Comparison of ENCODE assay signal across 10 cellular contexts in genomic region chr10:8332730-8333111, GRCh38.
DNase-seq lines count a peak whose midpoint lies in the region; ATAC-seq, FAIRE-seq and TF ChIP-seq lines count a peak whose summit lies in the region.
"Had no signal": no experiment of that assay in that cellular context is flagged by ENCODE, and none has a peak within 500 bp of the region (broad histone marks: within the 10 kb centered on the region; RNA-seq: fewer than 3 reads in every experiment).

No MANE protein-coding gene starts in this region.

- peaks cover 20% of the 10 kb centered on the region for H3K4me1 Mint-ChIP-seq in activated naive CD4-positive, alpha-beta T cell treated with anti-CD3 and anti-CD28 coated beads for 36 hours (ENCODE audit: low read depth)

- intact Hi-C loops in activated naive CD4-positive, alpha-beta T cell treated with anti-CD3 and anti-CD28 coated beads for 36 hours (cut with micrococcal nuclease) = loop anchor here (2.0 to 5.0 kb wide), 6 partner anchors 18 to 280 kb away; no protein-coding TSS in a partner anchor

- peaks cover 13% of the 10 kb centered on the region for H3K27me3 Mint-ChIP-seq in activated naive CD4-positive, alpha-beta T cell treated with anti-CD3 and anti-CD28 coated beads for 36 hours (ENCODE audit: low read depth)

- no peak overlapping the region for H3K9ac ChIP-seq in keratinocyte (ENCODE audit: control insufficient read depth, extremely low read depth, insufficient read depth, low read length)

- H3K4me2 ChIP-seq in keratinocyte (ENCODE audit: control insufficient read depth, extremely low read depth, insufficient read depth, low read depth, low read length) = peak overlapping the region; percentile 79

- H3K36me3 ChIP-seq in keratinocyte (ENCODE audit: control insufficient read depth in 2 of 2, extremely low read depth in 1 of 2, insufficient read depth in 2 of 2, low read length in 2 of 2) (no peaks in the 10 kb centered on the region), thoracic aorta (no peaks in the 10 kb centered on the region)
- H3K36me3 ChIP-seq: ovary had no signal

- H3K9me1 ChIP-seq in keratinocyte (ENCODE audit: control insufficient read depth, extremely low read depth, insufficient read depth, low read length) = no peaks in the 10 kb centered on the region

- no peak for DNase-seq in activated naive CD4-positive, alpha-beta T cell treated with anti-CD3 and anti-CD28 coated beads for 36 hours
- DNase-seq in activated naive CD4-positive, alpha-beta T cell (lab: John Stamatoyannopoulos, UW) = no peak
- no peak for DNase-seq in activated naive CD4-positive, alpha-beta T cell treated with anti-CD3 and anti-CD28 coated beads, Interleukin-2, amount 50 U/mL, for 72 hours (ENCODE audit: low spot score in 2 of 2)
- DNase-seq in keratinocyte (ENCODE audit: low read depth, low spot score) (no peak), thoracic aorta (ENCODE audit: low spot score) (no peak), D721Med (ENCODE audit: insufficient read length, low spot score) (no peak)

- H3K4me1 ChIP-seq in keratinocyte (ENCODE audit: control insufficient read depth, extremely low read depth, insufficient read depth, low read length) (peaks cover 8% of the 10 kb centered on the region), thoracic aorta (ENCODE audit: control insufficient read depth in 1 of 2, low read depth in 2 of 2) (peaks cover 0 to 7% of the 10 kb centered on the region in 2 donors)

- CTCF ChIA-PET in activated naive CD4-positive, alpha-beta T cell treated with anti-CD3 and anti-CD28 coated beads for 36 hours (lab: Charles Lee) = interaction anchor here (1.0 kb wide), 1 partner anchor 9 kb away, joined by 3 read pairs; no protein-coding TSS in a partner anchor

- H2AFZ ChIP-seq in keratinocyte (ENCODE audit: control insufficient read depth, low read length) = peak overlapping the region; percentile 68

- H3K27me3 ChIP-seq in keratinocyte (ENCODE audit: control insufficient read depth, extremely low read depth, insufficient read depth, low read length) (no peaks in the 10 kb centered on the region), thoracic aorta (replicated peaks; ENCODE audit: insufficient read depth) (no peaks in the 10 kb centered on the region)
- H3K27me3 ChIP-seq: ovary had no signal

- no peaks in the 10 kb centered on the region for H3K9me3 Mint-ChIP-seq in activated naive CD4-positive, alpha-beta T cell treated with anti-CD3 and anti-CD28 coated beads for 36 hours
- H3K9me3 Mint-ChIP-seq in activated naive CD4-positive, alpha-beta T cell treated with anti-CD3 and anti-CD28 coated beads, Interleukin-2, amount 50 U/mL, for 72 hours = no peaks in the 10 kb centered on the region

- no peaks in the 10 kb centered on the region for H4K20me1 ChIP-seq in keratinocyte (ENCODE audit: control insufficient read depth, extremely low read depth, insufficient read depth, low read length)

- H3K9me3 ChIP-seq in keratinocyte (ENCODE audit: control insufficient read depth, low read depth, low read length) (no peaks in the 10 kb centered on the region), thoracic aorta (no peaks in the 10 kb centered on the region)
- H3K9me3 ChIP-seq: ovary had no signal

- FAIRE-seq in keratinocyte (lab: Jason Lieb, UNC) (no peak), D721Med (lab: Jason Lieb, UNC) (no peak)

- TF ChIP-seq CTCF in keratinocyte (optimal IDR thresholded peaks at IDR 0.05 in 1 of 3, IDR thresholded peaks at IDR 0.05 in 1 of 3, conservative IDR thresholded peaks at IDR 0.05 in 1 of 3; ENCODE audit: extremely low read depth in 1 of 3, insufficient read depth in 2 of 3, low read length in 3 of 3) (no peak), thoracic aorta (IDR thresholded peaks at IDR 0.05) (no peak), D721Med (IDR thresholded peaks at IDR 0.05; ENCODE audit: insufficient read depth, missing control alignments) (no peak)

- ATAC-seq in activated naive CD4-positive, alpha-beta T cell treated with anti-CD3 and anti-CD28 coated beads, Interleukin-2, amount 50 U/mL, for 72 hours = no peak
- ATAC-seq in thoracic aorta (ENCODE audit: insufficient number of reproducible peaks, low FRiP score, low read depth) = no peak
- ATAC-seq in GM19023 (IDR thresholded peaks at IDR 0.05; ENCODE audit: unreplicated experiment) = no peak
- ATAC-seq in GM18511 (IDR thresholded peaks at IDR 0.05; ENCODE audit: unreplicated experiment) = no peak

- H3K4me3 ChIP-seq in keratinocyte (ENCODE audit: control insufficient read depth in 2 of 3, extremely low read depth in 1 of 3, insufficient read depth in 2 of 3, low read depth in 1 of 3, low read length in 3 of 3) (peak overlapping the region in 2 of 3 experiments; percentile 44 to 57), thoracic aorta (peak overlapping the region; percentile 62)

- dilution Hi-C loops in keratinocyte (cut with MboI; ENCODE audit: extremely low pct_ligation_motif_present, low sequenced_read_pairs) = no loop called here

- H3K27ac ChIP-seq in keratinocyte (ENCODE audit: control insufficient read depth, insufficient read depth, low read length) (no peak overlapping the region), thoracic aorta (no peak overlapping the region)
- H3K27ac ChIP-seq: epithelial cell of prostate, ovary had no signal

- no peaks in the 10 kb centered on the region for H3K36me3 Mint-ChIP-seq in activated naive CD4-positive, alpha-beta T cell treated with anti-CD3 and anti-CD28 coated beads for 36 hours (ENCODE audit: low read depth)
- peaks cover 0 to 5% of the 10 kb centered on the region in 2 donors for H3K36me3 Mint-ChIP-seq in activated naive CD4-positive, alpha-beta T cell treated with anti-CD3 and anti-CD28 coated beads, Interleukin-2, amount 50 U/mL, for 72 hours

- no peak overlapping the region for H3K27ac Mint-ChIP-seq in activated naive CD4-positive, alpha-beta T cell treated with anti-CD3 and anti-CD28 coated beads for 36 hours
- H3K27ac Mint-ChIP-seq in activated naive CD4-positive, alpha-beta T cell treated with anti-CD3 and anti-CD28 coated beads, Interleukin-2, amount 50 U/mL, for 72 hours = peak overlapping the region; percentile 1 to 87

- peak overlapping the region; percentile 75 for H3K4me3 Mint-ChIP-seq in activated naive CD4-positive, alpha-beta T cell treated with anti-CD3 and anti-CD28 coated beads for 36 hours

- H3K79me2 ChIP-seq in keratinocyte (ENCODE audit: control insufficient read depth, insufficient read depth, low read length) = no peaks in the 10 kb centered on the region
